ENCODE assay signal across 8 cellular contexts in genomic region chr10:37976880-37977203, GRCh38. TPM values are rescaled to one million over a fixed set of nuclear protein-coding genes. Genes with fewer than 3 reads are reported as not detected.
DNase-seq lines count a peak whose midpoint lies in the region; ATAC-seq, FAIRE-seq and TF ChIP-seq lines count a peak whose summit lies in the region.

No MANE protein-coding gene starts in this region.

- H3K4me1 ChIP-seq in kidney (ENCODE audit: control insufficient read depth in 1 of 2, insufficient read depth in 1 of 2, low read depth in 1 of 2, low read length in 2 of 2) (peaks cover 6 to 7% of the 10 kb centered on the region in 2 donors), thoracic aorta (ENCODE audit: control insufficient read depth in 1 of 2, low read depth in 2 of 2) (peaks cover 4 to 12% of the 10 kb centered on the region in 2 donors)

- peak; percentile 8 for TF ChIP-seq CTCF in activated CD8-positive, alpha-beta T cell treated with anti-CD3 and anti-CD28 coated beads for 36 hours (IDR thresholded peaks at IDR 0.05)
- TF ChIP-seq CTCF in kidney (IDR thresholded peaks at IDR 0.05; ENCODE audit: borderline replicate concordance, extremely low read depth, insufficient read depth) (no peak), thoracic aorta (IDR thresholded peaks at IDR 0.05) (no peak)

- no peak for ATAC-seq in activated CD8-positive, alpha-beta T cell treated with anti-CD3 and anti-CD28 coated beads for 36 hours
- ATAC-seq in thoracic aorta (ENCODE audit: insufficient number of reproducible peaks, low FRiP score, low read depth) (no peak), GM18868 (IDR thresholded peaks at IDR 0.05; ENCODE audit: unreplicated experiment) (no peak)

- no peaks in the 10 kb centered on the region for H3K27me3 ChIP-seq in thoracic aorta (replicated peaks; ENCODE audit: insufficient read depth)

- no peaks in the 10 kb centered on the region for H3K27me3 Mint-ChIP-seq in activated CD4-positive, alpha-beta T cell treated with anti-CD3 and anti-CD28 coated beads, Interleukin-2, amount 10 ng/mL, durations not matched to agents 7 days and 5 days
- H3K27me3 Mint-ChIP-seq in activated CD8-positive, alpha-beta T cell treated with anti-CD3 and anti-CD28 coated beads for 36 hours: no peaks in the 10 kb centered on the region

- H3K36me3 ChIP-seq in kidney (ENCODE audit: control insufficient read depth in 1 of 2, insufficient read depth in 2 of 2, low read length in 2 of 2): no peaks in the 10 kb centered on the region
- no peaks in the 10 kb centered on the region for H3K36me3 ChIP-seq in thoracic aorta

- intact Hi-C loops in activated CD8-positive, alpha-beta T cell treated with anti-CD3 and anti-CD28 coated beads for 36 hours (cut with micrococcal nuclease): loop anchor here (1.0 to 2.0 kb wide), 2 partner anchors 34 to 117 kb away; partner anchors contain the start of genes ZNF33A and ZNF37A
- intact Hi-C loops in kidney (cut with DNase I): no loop called here

- H3K9me3 ChIP-seq in kidney (ENCODE audit: control insufficient read depth in 1 of 2, low read length in 2 of 2): no peaks in the 10 kb centered on the region
- H3K9me3 ChIP-seq in thoracic aorta: no peaks in the 10 kb centered on the region

- H3K9ac ChIP-seq in kidney (ENCODE audit: low read length in 2 of 2): peak overlapping the region; percentile 65 to 94

- DNase-seq in activated CD4-positive, alpha-beta T cell treated with anti-CD3 and anti-CD28 coated beads, Interleukin-2, amount 10 ng/mL, durations not matched to agents 7 days and 5 days: no peak
- no peak for DNase-seq in activated CD4-positive, alpha-beta T cell treated with anti-CD3 and anti-CD28 coated beads for 4 hours
- DNase-seq in activated CD8-positive, alpha-beta T cell treated with anti-CD3 and anti-CD28 coated beads for 36 hours: no peak
- no peak for DNase-seq in kidney
- DNase-seq in thoracic aorta (ENCODE audit: low spot score): no peak
- DNase-seq in NOMO-1 (lab: John Stamatoyannopoulos, UW; ENCODE audit: unreplicated experiment in 2 of 2): no peak
- DNase-seq in ecto neural progenitor cell (ENCODE audit: low spot score): no peak

- peaks cover 15% of the 10 kb centered on the region for H3K9me3 Mint-ChIP-seq in activated CD4-positive, alpha-beta T cell treated with anti-CD3 and anti-CD28 coated beads, Interleukin-2, amount 10 ng/mL, durations not matched to agents 7 days and 5 days
- peaks cover 3% of the 10 kb centered on the region for H3K9me3 Mint-ChIP-seq in activated CD8-positive, alpha-beta T cell treated with anti-CD3 and anti-CD28 coated beads for 36 hours

- H3K27ac ChIP-seq in kidney (ENCODE audit: low read depth in 2 of 2, low read length in 2 of 2) (peak overlapping the region in 1 of 2 donors; percentile 7), thoracic aorta (peak overlapping the region in 1 of 2 donors; percentile 96)

- H3K36me3 Mint-ChIP-seq in activated CD4-positive, alpha-beta T cell treated with anti-CD3 and anti-CD28 coated beads, Interleukin-2, amount 10 ng/mL, durations not matched to agents 7 days and 5 days (ENCODE audit: low read depth): peaks cover 19% of the 10 kb centered on the region
- H3K36me3 Mint-ChIP-seq in activated CD8-positive, alpha-beta T cell treated with anti-CD3 and anti-CD28 coated beads for 36 hours (ENCODE audit: low read depth): peaks cover 7% of the 10 kb centered on the region

- CTCF ChIA-PET in activated CD4-positive, alpha-beta T cell treated with anti-CD3 and anti-CD28 coated beads, Interleukin-2, amount 10 ng/mL, durations not matched to agents 7 days and 5 days (lab: Charles Lee): interaction anchor here (0.5 to 2.4 kb wide), 17 partner anchors 10 to 426 kb away, joined by 3 to 10 read pairs (median 4); no protein-coding TSS in a partner anchor
- CTCF ChIA-PET in activated CD8-positive, alpha-beta T cell treated with anti-CD3 and anti-CD28 coated beads for 36 hours (lab: Charles Lee): interaction anchor here (0.6 to 1.2 kb wide), 10 partner anchors 9 to 118 kb away, joined by 3 to 6 read pairs (median 3); partner anchors contain the start of genes ZNF33A and ZNF37A

- FAIRE-seq in kidney (lab: Jason Lieb, UNC): no peak

- H3K27ac Mint-ChIP-seq in activated CD4-positive, alpha-beta T cell treated with anti-CD3 and anti-CD28 coated beads, Interleukin-2, amount 10 ng/mL, durations not matched to agents 7 days and 5 days: peak overlapping the region; percentile 98
- H3K27ac Mint-ChIP-seq in activated CD8-positive, alpha-beta T cell treated with anti-CD3 and anti-CD28 coated beads for 36 hours: peak overlapping the region; percentile 94

- H3K4me3 Mint-ChIP-seq in activated CD4-positive, alpha-beta T cell treated with anti-CD3 and anti-CD28 coated beads, Interleukin-2, amount 10 ng/mL, durations not matched to agents 7 days and 5 days: peak overlapping the region; percentile 88
- peak overlapping the region; percentile 93 for H3K4me3 Mint-ChIP-seq in activated CD8-positive, alpha-beta T cell treated with anti-CD3 and anti-CD28 coated beads for 36 hours

- H3K4me3 ChIP-seq in kidney (ENCODE audit: low read length in 2 of 2) (peak overlapping the region; percentile 78 to 98), thoracic aorta (peak overlapping the region; percentile 84)

- POLR2A ChIA-PET in activated CD4-positive, alpha-beta T cell treated with anti-CD3 and anti-CD28 coated beads, Interleukin-2, amount 10 ng/mL, durations not matched to agents 7 days and 5 days (lab: Charles Lee): no interaction called here
- POLR2A ChIA-PET in activated CD8-positive, alpha-beta T cell treated with anti-CD3 and anti-CD28 coated beads for 36 hours (lab: Charles Lee): interaction anchor here (0.8 to 2.6 kb wide), 4 partner anchors 8 to 426 kb away, joined by 4 to 16 read pairs (median 8); partner anchors contain the start of genes ZNF33A and ZNF37A

- H3K4me1 Mint-ChIP-seq in activated CD4-positive, alpha-beta T cell treated with anti-CD3 and anti-CD28 coated beads, Interleukin-2, amount 10 ng/mL, durations not matched to agents 7 days and 5 days: peaks cover 25% of the 10 kb centered on the region
- H3K4me1 Mint-ChIP-seq in activated CD8-positive, alpha-beta T cell treated with anti-CD3 and anti-CD28 coated beads for 36 hours (ENCODE audit: low read depth): peaks cover 19% of the 10 kb centered on the region

RNA-seq across cellular contexts. Expression of gene ZNF25, which starts 0.4 kb away (rescaled TPM):
- total RNA-seq in activated CD4-positive, alpha-beta T cell treated with anti-CD3 and anti-CD28 coated beads, Interleukin-2, amount 10 ng/mL, durations not matched to agents 7 days and 5 days: 1 to 10 TPM; 5.0 to 5.3 TPM
- 1 to 10 TPM; 7.5 to 8.8 TPM for total RNA-seq in activated CD8-positive, alpha-beta T cell treated with anti-CD3 and anti-CD28 coated beads for 36 hours
- 10.8 TPM for total RNA-seq in kidney
- 5.5 TPM for polyA plus RNA-seq in kidney (ENCODE audit: insufficient read depth, low read depth, low replicate concordance)
- total RNA-seq in thoracic aorta: 10 to 100 TPM; 22.9 TPM

RNA-seq across cellular contexts. Expression of gene ZNF33A, which starts 33.6 kb away (rescaled TPM):
- total RNA-seq in activated CD4-positive, alpha-beta T cell treated with anti-CD3 and anti-CD28 coated beads, Interleukin-2, amount 10 ng/mL, durations not matched to agents 7 days and 5 days: 10 to 100 TPM; 30.8 to 33.5 TPM
- 10 to 100 TPM; 21.2 to 27.1 TPM for total RNA-seq in activated CD8-positive, alpha-beta T cell treated with anti-CD3 and anti-CD28 coated beads for 36 hours
- 42.6 TPM for total RNA-seq in kidney
- polyA plus RNA-seq in kidney (ENCODE audit: insufficient read depth, low read depth, low replicate concordance): 10.6 TPM
- total RNA-seq in thoracic aorta: 10 to 100 TPM; 26.1 to 51.5 TPM
